In genomic region chr10:70513848-70514309, GRCh38 we compare ENCODE assay signal across 8 cellular contexts. TPM values are rescaled to one million over a fixed set of nuclear protein-coding genes. Genes with fewer than 3 reads are reported as not detected.
DNase-seq lines count a peak whose midpoint lies in the region; ATAC-seq and TF ChIP-seq lines count a peak whose summit lies in the region.

No MANE protein-coding gene starts in this region.

- intact Hi-C loops in left lung (cut with DNase I) = no loop called here

- no peak overlapping the region for H3K4me2 ChIP-seq in SK-N-SH

- no peaks in the 10 kb centered on the region for H3F3A ChIP-seq in SK-N-SH (replicated peaks; ENCODE audit: insufficient read depth)

- CTCF ChIA-PET in SK-N-SH (lab: Yijun Ruan, JAX) = interaction anchor here (3.2 kb wide), 1 partner anchor 52 kb away, joined by 16 read pairs; no protein-coding TSS in a partner anchor

- no peaks in the 10 kb centered on the region for H3K36me3 ChIP-seq in left lung
- H3K36me3 ChIP-seq in SK-N-SH (replicated peaks in 1 of 2; ENCODE audit: control insufficient read depth in 1 of 2, insufficient read depth in 2 of 2, low read length in 1 of 2) = no peaks in the 10 kb centered on the region

- no peak overlapping the region for H3K9ac ChIP-seq in SK-N-SH

- 59% methylated on average over 7 of the region's 14 CpGs for WGBS in SK-N-SH (ENCODE audit: low lambda C conversion rate)

- TF ChIP-seq EP300 in SK-N-SH (IDR thresholded peaks at IDR 0.05; ENCODE audit: borderline replicate concordance in 1 of 2, low read depth in 1 of 2, low read length in 1 of 2) = no peak

- no peak overlapping the region for H3K27ac ChIP-seq in left lung
- no peak overlapping the region for H3K27ac ChIP-seq in SK-N-SH (ENCODE audit: low read depth in 2 of 2, low read length in 1 of 2)

- TF ChIP-seq RAD21 in SK-N-SH (IDR thresholded peaks at IDR 0.05; ENCODE audit: low read length) = no peak

- TF ChIP-seq CTCF in GM20000 (IDR thresholded peaks at IDR 0.05; ENCODE audit: extremely low read depth, missing control alignments) (no peak), left lung (IDR thresholded peaks at IDR 0.05) (no peak), SK-N-SH (IDR thresholded peaks at IDR 0.05) (no peak)

- DNase-seq in GM20000 (ENCODE audit: low spot score) = peak; percentile 86
- DNase-seq in left lung = no peak
- no peak for DNase-seq in SK-N-SH
- DNase-seq in left lobe of liver (ENCODE audit: low spot score) = no peak
- no peak for DNase-seq in NCI-H774 (lab: John Stamatoyannopoulos, UW)
- no peak for DNase-seq in NCI-H524 treated with DMSO at 0.1 percent for 48 hours (lab: John Stamatoyannopoulos, UW)

- H4K20me1 ChIP-seq in SK-N-SH (ENCODE audit: insufficient read depth) = no peaks in the 10 kb centered on the region

- H3K9me3 ChIP-seq in left lung (no peaks in the 10 kb centered on the region), SK-N-SH (no peaks in the 10 kb centered on the region)

- no peaks in the 10 kb centered on the region for H3K9me2 ChIP-seq in SK-N-SH

- H3K4me1 ChIP-seq in left lung = peaks cover 24 to 44% of the 10 kb centered on the region in 2 donors
- peaks cover 0 to 29% of the 10 kb centered on the region in 2 experiments; a peak in 1 of 4 replicates for H3K4me1 ChIP-seq in SK-N-SH (ENCODE audit: control insufficient read depth in 1 of 2, insufficient read depth in 2 of 2, low read depth in 1 of 2, low read length in 1 of 2)

- no peaks in the 10 kb centered on the region for H3K79me2 ChIP-seq in SK-N-SH (ENCODE audit: insufficient read depth)

- no peak overlapping the region for H2AFZ ChIP-seq in SK-N-SH (ENCODE audit: low read depth)

- ATAC-seq in GM18502 (IDR thresholded peaks at IDR 0.05; ENCODE audit: poor library complexity, unreplicated experiment) (peak; percentile 95), HG03196 (IDR thresholded peaks at IDR 0.05; ENCODE audit: unreplicated experiment) (peak; percentile 91), left lung (peak; percentile 37), left lobe of liver (no peak)

- POLR2A ChIA-PET in SK-N-SH (lab: Yijun Ruan, JAX) = no interaction called here

- H3K4me3 ChIP-seq in left lung (no peak overlapping the region), SK-N-SH (ENCODE audit: low read depth in 2 of 2, low read length in 1 of 2) (no peak overlapping the region)

- H3K27me3 ChIP-seq in left lung = no peaks in the 10 kb centered on the region
- no peaks in the 10 kb centered on the region; the same call in 1 of the 2 replicates for H3K27me3 ChIP-seq in SK-N-SH (ENCODE audit: insufficient read depth)

TF ChIP-seq in SK-N-SH, 30 proteins besides CTCF, POLR2A, EP300 and RAD21:
- no peak for TF ChIP-seq CHD2 (IDR thresholded peaks at IDR 0.05; ENCODE audit: low read length, partially characterized antibody)
- no peak for TF ChIP-seq POLR2AphosphoS5 (IDR thresholded peaks at IDR 0.05; ENCODE audit: low read depth, low read length)
- TF ChIP-seq TCF12 (IDR thresholded peaks at IDR 0.05) = no peak
- no peak for TF ChIP-seq IRF3 (IDR thresholded peaks at IDR 0.05; ENCODE audit: low read depth, low read length)
- TF ChIP-seq MAX (IDR thresholded peaks at IDR 0.05; ENCODE audit: low read depth) = no peak
- no peak for TF ChIP-seq FOXM1 (IDR thresholded peaks at IDR 0.05; ENCODE audit: low read depth)
- no peak for TF ChIP-seq MXI1 (IDR thresholded peaks at IDR 0.05; ENCODE audit: low read depth, low read length)
- no peak for TF ChIP-seq FOSL2 (IDR thresholded peaks at IDR 0.05; ENCODE audit: borderline replicate concordance, low read depth)

RNA-seq across cellular contexts. Expression of gene PALD1, which starts 35.3 kb away (rescaled TPM):
- total RNA-seq in left lung = 10 to 100 TPM; 10.1 to 10.8 TPM
- polyA plus RNA-seq in SK-N-SH (2012; rRNA removed) = 0.16 and 0.19 TPM in 2 replicates
- polyA plus RNA-seq in SK-N-SH (2012; cell fraction: cytosol; rRNA removed) = 0.14 and 0.35 TPM in 2 replicates
- 0.38 and 0.56 TPM in 2 replicates for polyA plus RNA-seq in SK-N-SH (2012; cell fraction: nucleus; rRNA removed)
- total RNA-seq in left lobe of liver = 1.1 TPM
